Comparison of ENCODE assay signal across 8 cellular contexts in the genomic region with DNA sequence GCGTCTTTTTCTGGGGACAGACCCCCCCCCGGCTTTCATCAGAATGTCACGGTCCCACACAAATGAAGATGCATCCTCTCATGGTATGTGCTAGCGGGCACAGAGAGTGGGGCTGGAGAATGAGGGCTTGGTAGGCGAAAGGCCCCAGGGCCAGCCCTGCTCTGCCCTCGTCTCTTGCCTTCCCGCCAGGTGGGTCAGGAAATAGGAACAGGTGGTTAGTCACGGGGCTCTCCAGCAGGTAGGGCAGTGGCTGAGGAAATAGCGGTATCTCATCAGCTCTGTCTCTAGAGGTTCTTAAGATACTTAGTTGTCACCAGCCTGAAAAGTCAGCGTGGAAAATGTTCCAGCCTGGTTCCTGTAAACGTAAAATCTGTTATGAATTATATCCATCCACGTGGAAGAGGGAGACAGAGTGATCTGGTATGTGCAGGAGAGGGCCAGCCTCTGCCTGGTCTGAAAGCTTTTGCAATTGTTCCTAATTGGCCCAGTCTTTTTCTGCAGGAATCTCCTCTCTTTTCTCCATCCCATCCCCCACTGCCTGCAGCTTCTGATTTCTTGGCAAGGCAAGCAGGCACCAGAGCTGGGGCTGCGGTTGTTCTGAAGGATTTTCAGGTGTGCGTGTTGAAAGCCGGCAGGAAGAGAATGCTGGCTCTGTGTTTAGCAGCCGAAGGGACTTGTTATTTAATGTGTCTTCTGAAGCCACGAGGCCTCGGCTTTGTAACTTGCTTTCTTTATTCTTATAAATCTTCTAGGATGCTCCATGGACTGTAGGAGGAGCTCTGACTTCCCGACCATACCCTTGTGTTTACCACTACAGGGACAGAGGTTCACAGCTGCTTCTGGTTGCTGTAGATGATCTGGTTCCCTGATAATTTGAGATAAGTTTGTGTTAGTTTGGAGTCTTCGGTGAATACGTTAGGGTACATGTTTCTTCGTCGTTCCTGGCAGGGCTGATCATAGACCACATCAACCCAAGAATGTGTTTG.
DNase-seq lines count a peak whose midpoint lies in the region; ATAC-seq, FAIRE-seq and TF ChIP-seq lines count a peak whose summit lies in the region.

No MANE protein-coding gene starts in this region.

- H3K4me3 ChIP-seq in gastroesophageal sphincter (peak overlapping the region in 1 of 2 donors; percentile 13), retinal pigment epithelial cell (ENCODE audit: low read length) (no peak overlapping the region), PC-9 (no peak overlapping the region)

- ATAC-seq in SK-N-SH treated with all-trans-retinoic acid at 6 μM for 48 hours (peak; percentile 83), gastroesophageal sphincter (peak; percentile 56)

- H2AFZ ChIP-seq in PC-9, result no peak overlapping the region

- TF ChIP-seq EP300 in gastroesophageal sphincter (IDR thresholded peaks at IDR 0.05), result no peak

- TF ChIP-seq POLR2A in gastroesophageal sphincter (IDR thresholded peaks at IDR 0.05) (no peak), GM12892 (IDR thresholded peaks at IDR 0.05; ENCODE audit: low read depth, low read length) (no peak)

- peak in 2 of 4 experiments; percentile 15 to 42 for TF ChIP-seq CTCF in gastroesophageal sphincter (IDR thresholded peaks at IDR 0.05)
- peak; percentile 36 for TF ChIP-seq CTCF in retinal pigment epithelial cell (conservative IDR thresholded peaks at IDR 0.05; ENCODE audit: low read depth, low read length)
- TF ChIP-seq CTCF in PC-9 (conservative IDR thresholded peaks at IDR 0.05), result no peak

- no peaks in the 10 kb centered on the region for H3K79me2 ChIP-seq in PC-9 (ENCODE audit: low read depth)

- no peaks in the 10 kb centered on the region for H3F3A ChIP-seq in PC-9 (ENCODE audit: insufficient read depth, low read depth)

- H3K4me1 ChIP-seq in gastroesophageal sphincter, result peaks cover 12 to 54% (median 21%) of the 10 kb centered on the region in 3 donors
- no peaks in the 10 kb centered on the region for H3K4me1 ChIP-seq in PC-9 (replicated peaks; ENCODE audit: insufficient read depth)

- CTCF ChIA-PET in PC-9 (lab: Charles Lee), result no interaction called here

- H3K36me3 ChIP-seq in gastroesophageal sphincter, result no peaks in the 10 kb centered on the region
- H3K36me3 ChIP-seq in PC-9 (ENCODE audit: low read depth), result no peaks in the 10 kb centered on the region

- no peaks in the 10 kb centered on the region for H4K20me1 ChIP-seq in PC-9 (ENCODE audit: insufficient read depth)

- intact Hi-C loops in PC-9 (cut with micrococcal nuclease; ENCODE audit: unreplicated experiment), result no loop called here

- no peaks in the 10 kb centered on the region for H3K9me2 ChIP-seq in PC-9 (ENCODE audit: insufficient read depth)

- H3K27ac ChIP-seq in gastroesophageal sphincter (peak overlapping the region; percentile 32 to 86 (median 81)), PC-9 (no peak overlapping the region)

- H3K9me3 ChIP-seq in gastroesophageal sphincter (no peaks in the 10 kb centered on the region), PC-9 (ENCODE audit: insufficient read depth, low read depth) (no peaks in the 10 kb centered on the region)

- DNase-seq in ELF-1 (ENCODE audit: low read depth, low spot score) (peak; percentile 62), retinal pigment epithelial cell (ENCODE audit: low read depth) (no peak), GM12892 (ENCODE audit: insufficient read length) (no peak), NCI-H1417 treated with DMSO at 0.1 percent for 48 hours (lab: John Stamatoyannopoulos, UW) (no peak), PC-9 (no peak)
- no peak for DNase-seq in stimulated activated naive CD4-positive, alpha-beta T cell (lab: John Stamatoyannopoulos, UW)

- POLR2A ChIA-PET in PC-9 (lab: Charles Lee; ENCODE audit: unreplicated experiment), result no interaction called here

- no peak overlapping the region for H3K4me2 ChIP-seq in PC-9

- H3K27me3 ChIP-seq in gastroesophageal sphincter (no peaks in the 10 kb centered on the region), PC-9 (ENCODE audit: insufficient read depth, low read depth) (peaks cover 100% of the 10 kb centered on the region)

- no peak for FAIRE-seq in GM12892 (lab: Jason Lieb, UNC)

- BruUV-seq in PC-9 (replicated peaks; lab: Mats Ljungman, UMichigan), result no TSS peak

- 25 to 33% methylated on average over 10 to 16 of the region's 23 CpGs for WGBS in gastroesophageal sphincter (ENCODE audit: low coverage in 1 of 2), 2 donors

TF ChIP-seq in SK-N-SH treated with all-trans-retinoic acid at 6 μM for 48 hours, 23 proteins besides CTCF, POLR2A, EP300 and RAD21:
- TF ChIP-seq, protein P1, sequence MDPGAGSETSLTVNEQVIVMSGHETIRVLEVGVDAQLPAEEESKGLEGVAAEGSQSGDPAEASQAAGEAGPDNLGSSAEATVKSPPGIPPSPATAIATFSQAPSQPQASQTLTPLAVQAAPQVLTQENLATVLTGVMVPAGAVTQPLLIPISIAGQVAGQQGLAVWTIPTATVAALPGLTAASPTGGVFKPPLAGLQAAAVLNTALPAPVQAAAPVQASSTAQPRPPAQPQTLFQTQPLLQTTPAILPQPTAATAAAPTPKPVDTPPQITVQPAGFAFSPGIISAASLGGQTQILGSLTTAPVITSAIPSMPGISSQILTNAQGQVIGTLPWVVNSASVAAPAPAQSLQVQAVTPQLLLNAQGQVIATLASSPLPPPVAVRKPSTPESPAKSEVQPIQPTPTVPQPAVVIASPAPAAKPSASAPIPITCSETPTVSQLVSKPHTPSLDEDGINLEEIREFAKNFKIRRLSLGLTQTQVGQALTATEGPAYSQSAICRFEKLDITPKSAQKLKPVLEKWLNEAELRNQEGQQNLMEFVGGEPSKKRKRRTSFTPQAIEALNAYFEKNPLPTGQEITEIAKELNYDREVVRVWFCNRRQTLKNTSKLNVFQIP (CRISPR knock-in tag; IDR thresholded peaks at IDR 0.05; ENCODE audit: borderline replicate concordance, low read depth), result no peak
- TF ChIP-seq, protein P2, sequence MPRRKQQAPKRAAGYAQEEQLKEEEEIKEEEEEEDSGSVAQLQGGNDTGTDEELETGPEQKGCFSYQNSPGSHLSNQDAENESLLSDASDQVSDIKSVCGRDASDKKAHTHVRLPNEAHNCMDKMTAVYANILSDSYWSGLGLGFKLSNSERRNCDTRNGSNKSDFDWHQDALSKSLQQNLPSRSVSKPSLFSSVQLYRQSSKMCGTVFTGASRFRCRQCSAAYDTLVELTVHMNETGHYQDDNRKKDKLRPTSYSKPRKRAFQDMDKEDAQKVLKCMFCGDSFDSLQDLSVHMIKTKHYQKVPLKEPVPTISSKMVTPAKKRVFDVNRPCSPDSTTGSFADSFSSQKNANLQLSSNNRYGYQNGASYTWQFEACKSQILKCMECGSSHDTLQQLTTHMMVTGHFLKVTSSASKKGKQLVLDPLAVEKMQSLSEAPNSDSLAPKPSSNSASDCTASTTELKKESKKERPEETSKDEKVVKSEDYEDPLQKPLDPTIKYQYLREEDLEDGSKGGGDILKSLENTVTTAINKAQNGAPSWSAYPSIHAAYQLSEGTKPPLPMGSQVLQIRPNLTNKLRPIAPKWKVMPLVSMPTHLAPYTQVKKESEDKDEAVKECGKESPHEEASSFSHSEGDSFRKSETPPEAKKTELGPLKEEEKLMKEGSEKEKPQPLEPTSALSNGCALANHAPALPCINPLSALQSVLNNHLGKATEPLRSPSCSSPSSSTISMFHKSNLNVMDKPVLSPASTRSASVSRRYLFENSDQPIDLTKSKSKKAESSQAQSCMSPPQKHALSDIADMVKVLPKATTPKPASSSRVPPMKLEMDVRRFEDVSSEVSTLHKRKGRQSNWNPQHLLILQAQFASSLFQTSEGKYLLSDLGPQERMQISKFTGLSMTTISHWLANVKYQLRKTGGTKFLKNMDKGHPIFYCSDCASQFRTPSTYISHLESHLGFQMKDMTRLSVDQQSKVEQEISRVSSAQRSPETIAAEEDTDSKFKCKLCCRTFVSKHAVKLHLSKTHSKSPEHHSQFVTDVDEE (CRISPR knock-in tag; IDR thresholded peaks at IDR 0.05), result peak; percentile 67; the same call in 1 of the 2 replicates
- TF ChIP-seq ZC3H10 (CRISPR knock-in tag; IDR thresholded peaks at IDR 0.05) (no peak), TCF4 (CRISPR knock-in tag; IDR thresholded peaks at IDR 0.05; ENCODE audit: borderline replicate concordance) (peak; percentile 52; the same call in 1 of the 2 replicates), ZFP3 (CRISPR knock-in tag; IDR thresholded peaks at IDR 0.05) (no peak), OSR1 (CRISPR knock-in tag; IDR thresholded peaks at IDR 0.05) (no peak)
TF ChIP-seq in SK-N-SH treated with all-trans-retinoic acid at 6 μM for 48 hours: peak in this region for 2.
